9 cellular contexts compared by ENCODE assay signal in the genomic region with DNA sequence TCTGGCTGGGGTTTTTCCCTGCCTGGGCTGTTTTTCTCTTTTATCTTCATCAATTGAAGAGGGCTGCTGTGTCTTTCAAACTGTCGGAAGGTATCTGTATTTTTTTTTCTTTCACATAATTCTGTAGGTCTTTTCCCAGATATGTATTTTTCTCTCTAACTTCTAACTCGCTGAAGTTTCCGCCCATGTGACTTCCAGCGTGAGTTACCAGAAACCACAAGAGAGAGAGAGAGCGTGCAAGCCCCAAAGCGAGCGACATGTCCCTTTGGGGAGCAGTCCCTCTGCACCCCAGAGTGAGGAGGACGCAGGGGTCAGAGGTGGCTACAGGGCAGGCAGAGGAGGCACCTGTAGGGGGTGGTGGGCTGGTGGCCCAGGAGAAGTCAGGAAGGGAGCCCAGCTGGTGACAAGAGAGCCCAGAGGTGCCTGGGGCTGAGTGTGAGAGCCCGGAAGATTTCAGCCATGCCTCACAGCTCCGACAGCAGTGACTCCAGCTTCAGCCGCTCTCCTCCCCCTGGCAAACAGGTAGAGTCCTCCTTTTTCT. TPM values are rescaled to one million over a fixed set of nuclear protein-coding genes. Genes with fewer than 3 reads are reported as not detected.
DNase-seq lines count a peak whose midpoint lies in the region; ATAC-seq and FAIRE-seq lines count a peak whose summit lies in the region.
"Had no signal": no experiment of that assay in that cellular context is flagged by ENCODE, and none has a peak within 500 bp of the region (broad histone marks: within the 10 kb centered on the region; RNA-seq: fewer than 3 reads in every experiment).

A gene with protein sequence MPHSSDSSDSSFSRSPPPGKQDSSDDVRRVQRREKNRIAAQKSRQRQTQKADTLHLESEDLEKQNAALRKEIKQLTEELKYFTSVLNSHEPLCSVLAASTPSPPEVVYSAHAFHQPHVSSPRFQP (plus strand): TSS at position 246 of the 541 bp plus-strand sequence. CDS start 214 bp downstream, at position 460.

- H3K27me3 ChIP-seq in small intestine (ENCODE audit: control insufficient read depth in 2 of 2, insufficient read depth in 2 of 2, low read length in 2 of 2), result no peaks in the 10 kb centered on the region

- H3K4me1 ChIP-seq in small intestine (ENCODE audit: control insufficient read depth in 2 of 2, insufficient read depth in 1 of 2, low read depth in 1 of 2, low read length in 1 of 2), result peaks cover 9 to 19% of the 10 kb centered on the region in 2 donors

- H3K4me3 ChIP-seq in small intestine (ENCODE audit: low read depth in 1 of 2, low read length in 2 of 2), result peak within 1 kb of the TSS; percentile 38 to 49

- no peaks in the 10 kb centered on the region for H3K36me3 ChIP-seq in small intestine (ENCODE audit: control insufficient read depth in 2 of 2, insufficient read depth in 2 of 2, low read length in 2 of 2)

- peak within 1 kb of the TSS; percentile 71 to 74 for H3K27ac ChIP-seq in small intestine (ENCODE audit: low read depth in 1 of 2, low read length in 1 of 2)

- 59 to 80% (median 67%) methylated on average over 11 of the region's 11 CpGs for WGBS in small intestine, 3 donors

- no peak for FAIRE-seq in small intestine (lab: Jason Lieb, UNC)

- ATAC-seq in GM18867 (IDR thresholded peaks at IDR 0.05; ENCODE audit: unreplicated experiment), result peak; percentile 55
- peak; percentile 44 for ATAC-seq in HG03097 (IDR thresholded peaks at IDR 0.05; ENCODE audit: low FRiP score, unreplicated experiment)

- DNase-seq in UCSD-AML1 (lab: John Stamatoyannopoulos, UW; ENCODE audit: unreplicated experiment) (peak; percentile 61), small intestine (peak; percentile 61), NCI-H2107 treated with DMSO at 0.1 percent for 48 hours (lab: John Stamatoyannopoulos, UW; ENCODE audit: unreplicated experiment) (no peak), SW 1271 (lab: John Stamatoyannopoulos, UW) (no peak), A172 (ENCODE audit: low spot score) (no peak)
- peak; percentile 64 for DNase-seq in effector CD4-positive, alpha-beta T cell

- no peaks in the 10 kb centered on the region for H3K9me3 ChIP-seq in small intestine (ENCODE audit: control insufficient read depth, low read depth)

RNA-seq across cellular contexts. Expression of the gene that starts here (rescaled TPM):
- polyA plus RNA-seq in small intestine, result 1 to 10 TPM; 4.0 to 5.9 (median 5.4) TPM
- not detected in 2 replicates for total RNA-seq in A172 (2014; rRNA removed; shearing (Covaris generic))
- total RNA-seq: NCI-H460 had no signal

Comparison
In these comparisons a context has a peak if more than half of its experiments do, and no peak if none do; other contexts are left out.
1. DNase-seq: peak in UCSD-AML1 (single experiment), effector CD4-positive, alpha-beta T cell (single experiment) and small intestine (single experiment); none in NCI-H2107 treated with DMSO at 0.1 percent for 48 hours (single experiment), SW 1271 (0 of 2) and A172 (single experiment).